In the genomic region with DNA sequence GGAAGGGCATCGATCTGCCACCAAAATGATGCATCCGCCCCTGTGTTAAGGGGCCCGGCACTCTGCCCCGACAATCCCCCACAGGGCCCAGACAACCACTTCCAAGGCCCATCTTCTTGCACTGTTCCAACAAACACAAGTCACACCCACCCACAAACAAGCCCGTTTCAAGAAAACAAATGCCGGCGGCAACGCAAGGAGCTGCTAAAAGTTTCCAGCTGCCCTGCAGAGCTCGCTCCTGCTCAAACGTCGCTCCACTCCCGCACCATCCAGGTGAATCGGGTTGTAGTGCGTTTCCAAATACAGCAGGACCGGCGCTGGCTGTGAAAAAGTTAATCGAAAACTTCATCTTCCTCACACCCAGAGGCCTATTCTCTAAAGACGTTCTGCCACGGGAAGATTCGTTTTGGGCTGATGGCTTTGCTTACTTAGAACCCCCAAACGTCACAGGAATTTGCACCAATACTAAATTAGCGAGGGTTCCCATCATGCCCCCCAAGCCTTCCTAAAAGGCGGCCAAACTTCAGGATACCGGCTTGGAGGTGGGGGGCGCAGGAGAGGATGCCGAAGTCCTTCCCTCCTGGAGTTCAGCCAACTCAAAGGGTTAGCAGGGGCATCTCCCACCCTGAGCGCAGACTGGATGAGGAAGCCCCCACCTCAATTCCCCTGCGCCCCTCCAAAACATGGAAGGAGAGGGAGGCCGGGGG, we compare ENCODE assay signal across 8 cellular contexts.
DNase-seq lines count a peak whose midpoint lies in the region; ATAC-seq and TF ChIP-seq lines count a peak whose summit lies in the region.

No MANE protein-coding gene starts in this region.

- peak overlapping the region; percentile 27 for H3K4me2 ChIP-seq in fibroblast of lung (ENCODE audit: extremely low read depth, insufficient read depth, low read length)

- H3K36me3 ChIP-seq in HAP-1 (replicated peaks): no peaks in the 10 kb centered on the region
- no peaks in the 10 kb centered on the region for H3K36me3 ChIP-seq in fibroblast of lung (ENCODE audit: control insufficient read depth, insufficient read depth, low read length)
- no peaks in the 10 kb centered on the region for H3K36me3 ChIP-seq in psoas muscle (ENCODE audit: insufficient read depth in 1 of 2, low read depth in 1 of 2)

- no peak overlapping the region for H2AFZ ChIP-seq in fibroblast of lung (ENCODE audit: low read length)

- H3K9ac ChIP-seq in fibroblast of lung (ENCODE audit: insufficient read depth, low read length): no peak overlapping the region

- WGBS in psoas muscle, 3 donors: 45 to 53% (median 50%) methylated on average over 29 of the region's 29 CpGs

- DNase-seq in HAP-1 (ENCODE audit: low spot score in 2 of 2) (peak in 1 of 2 experiments; percentile 18), fibroblast of lung (ENCODE audit: low read depth in 2 of 2) (no peak), psoas muscle (no peak), inferior parietal cortex (ENCODE audit: extremely low spot score) (no peak), NCI-H2107 treated with DMSO at 0.1 percent for 48 hours (lab: John Stamatoyannopoulos, UW; ENCODE audit: unreplicated experiment) (no peak)
- peak; percentile 44 for DNase-seq in activated CD8-positive, alpha-beta memory T cell treated with anti-CD3 and anti-CD28 coated beads, Interleukin-2, amount 10 ng/mL, durations not matched to agents 7 days and 5 days

- no peaks in the 10 kb centered on the region for H3K9me3 ChIP-seq in HAP-1
- no peaks in the 10 kb centered on the region for H3K9me3 ChIP-seq in fibroblast of lung (ENCODE audit: control insufficient read depth, insufficient read depth, low read depth, low read length)
- H3K9me3 ChIP-seq in psoas muscle: no peaks in the 10 kb centered on the region

- H3K79me2 ChIP-seq in fibroblast of lung (ENCODE audit: control insufficient read depth, insufficient read depth, low read length): no peaks in the 10 kb centered on the region

- intact Hi-C loops in psoas muscle (cut with DNase I): no loop called here

- H3K4me3 Mint-ChIP-seq in activated CD8-positive, alpha-beta memory T cell treated with anti-CD3 and anti-CD28 coated beads, Interleukin-2, amount 10 ng/mL, durations not matched to agents 7 days and 5 days: peak overlapping the region; percentile 66

- no peak overlapping the region for H3K27ac ChIP-seq in fibroblast of lung (ENCODE audit: insufficient read depth, low read length)
- H3K27ac ChIP-seq in psoas muscle: no peak overlapping the region

- in situ Hi-C loops in HAP-1 (cut with MboI; ENCODE audit: low sequenced_read_pairs): no loop called here

- no peak for ATAC-seq in activated CD8-positive, alpha-beta memory T cell treated with anti-CD3 and anti-CD28 coated beads, Interleukin-2, amount 10 ng/mL, durations not matched to agents 7 days and 5 days
- no peak for ATAC-seq in psoas muscle
- no peak for ATAC-seq in HG02610 (IDR thresholded peaks at IDR 0.05; ENCODE audit: unreplicated experiment)
- no peak for ATAC-seq in GM18858 (IDR thresholded peaks at IDR 0.05; ENCODE audit: unreplicated experiment)

- H4K20me1 ChIP-seq in fibroblast of lung (ENCODE audit: control insufficient read depth, extremely low read depth, insufficient read depth, low read length): no peaks in the 10 kb centered on the region

- peaks cover 4% of the 10 kb centered on the region for H3K36me3 Mint-ChIP-seq in activated CD8-positive, alpha-beta memory T cell treated with anti-CD3 and anti-CD28 coated beads, Interleukin-2, amount 10 ng/mL, durations not matched to agents 7 days and 5 days

- no peaks in the 10 kb centered on the region for H3K9me3 Mint-ChIP-seq in activated CD8-positive, alpha-beta memory T cell treated with anti-CD3 and anti-CD28 coated beads, Interleukin-2, amount 10 ng/mL, durations not matched to agents 7 days and 5 days (ENCODE audit: low read depth)

- no peaks in the 10 kb centered on the region for H3K27me3 Mint-ChIP-seq in activated CD8-positive, alpha-beta memory T cell treated with anti-CD3 and anti-CD28 coated beads, Interleukin-2, amount 10 ng/mL, durations not matched to agents 7 days and 5 days

- H3K4me3 ChIP-seq in HAP-1 (peak overlapping the region; percentile 53), fibroblast of lung (replicated peaks in 1 of 4; ENCODE audit: control extremely low read depth in 1 of 4, insufficient read depth in 1 of 4, low read depth in 3 of 4, low read length in 4 of 4) (peak overlapping the region in 2 of 4 experiments; percentile 29 to 65), psoas muscle (peak overlapping the region; percentile 75)

- H3K27ac Mint-ChIP-seq in activated CD8-positive, alpha-beta memory T cell treated with anti-CD3 and anti-CD28 coated beads, Interleukin-2, amount 10 ng/mL, durations not matched to agents 7 days and 5 days: peak overlapping the region; percentile 63

- H3K4me1 ChIP-seq in HAP-1 (peaks cover 10% of the 10 kb centered on the region), fibroblast of lung (ENCODE audit: control insufficient read depth, extremely low read depth, insufficient read depth, low read length) (peaks cover 3% of the 10 kb centered on the region), psoas muscle (no peaks in the 10 kb centered on the region)

- peaks cover 32% of the 10 kb centered on the region for H3K4me1 Mint-ChIP-seq in activated CD8-positive, alpha-beta memory T cell treated with anti-CD3 and anti-CD28 coated beads, Interleukin-2, amount 10 ng/mL, durations not matched to agents 7 days and 5 days

- no peaks in the 10 kb centered on the region for H3K27me3 ChIP-seq in HAP-1 (ENCODE audit: low read depth)
- no peaks in the 10 kb centered on the region for H3K27me3 ChIP-seq in fibroblast of lung (ENCODE audit: control insufficient read depth, insufficient read depth, low read length)
- no peaks in the 10 kb centered on the region for H3K27me3 ChIP-seq in psoas muscle (ENCODE audit: insufficient read depth in 3 of 3, low read length in 2 of 3)

- CTCF ChIA-PET in activated CD8-positive, alpha-beta memory T cell treated with anti-CD3 and anti-CD28 coated beads, Interleukin-2, amount 10 ng/mL, durations not matched to agents 7 days and 5 days (lab: Charles Lee): interaction anchor here (0.6 to 2.7 kb wide), 8 partner anchors 19 to 325 kb away, joined by 3 to 15 read pairs (median 6); partner anchors contain the start of gene GPR18

- TF ChIP-seq CTCF in fibroblast of lung (conservative IDR thresholded peaks at IDR 0.05 in 1 of 2, IDR thresholded peaks at IDR 0.05 in 1 of 2; ENCODE audit: low read depth in 1 of 2, low read length in 2 of 2) (no peak), psoas muscle (IDR thresholded peaks at IDR 0.05) (no peak)
